In genomic region chr17:35063514-35064223, GRCh38 we compare ENCODE assay signal across 8 cellular contexts. TPM values are rescaled to one million over a fixed set of nuclear protein-coding genes. Genes with fewer than 3 reads are reported as not detected.
DNase-seq lines count a peak whose midpoint lies in the region; ATAC-seq and TF ChIP-seq lines count a peak whose summit lies in the region.

RFFL (minus strand) TSS chr17:35063707; CDS start chr17:35026553, 37,154 bp downstream.

- TF ChIP-seq RAD21 in HCT116 (IDR thresholded peaks at IDR 0.05; ENCODE audit: low read depth): peak; percentile 50

- H2AFZ ChIP-seq in HCT116 (ENCODE audit: low read depth, low read length, poor library complexity, severe bottlenecking) (no peak within 1 kb of the TSS), MM.1S (ENCODE audit: low read length) (peak within 1 kb of the TSS; percentile 2; the same call in 1 of the 2 replicates)

- TF ChIP-seq POLR2A in HCT116 (IDR thresholded peaks at IDR 0.05; ENCODE audit: borderline replicate concordance, extremely low read depth, insufficient read depth, insufficient read length) (no peak), adrenal gland (IDR thresholded peaks at IDR 0.05) (peak; percentile 49 to 94)

- peak within 1 kb of the TSS; percentile 66 for H3K9ac ChIP-seq in HCT116 (ENCODE audit: low read length)
- peak within 1 kb of the TSS; percentile 57 for H3K9ac ChIP-seq in MM.1S (ENCODE audit: low read length)

- peaks cover 44% of the 10 kb centered on the region for H3K79me2 ChIP-seq in HCT116 (ENCODE audit: insufficient read depth, low read length)
- H3K79me2 ChIP-seq in MM.1S (ENCODE audit: low read length): peaks cover 43% of the 10 kb centered on the region

- RAD21 ChIA-PET in HCT116 (lab: Charles Lee; ENCODE audit: low non-redundant PET in 1 of 2, low total read pairs in 2 of 2, uncharacterized antibody in 2 of 2, unreplicated experiment in 2 of 2): interaction anchor here (0.6 to 0.8 kb wide), 2 partner anchors 10 to 34 kb away, joined by 3 to 4 read pairs; no protein-coding TSS in a partner anchor

- H3K4me3 ChIP-seq in HCT116 (replicated peaks in 1 of 2; ENCODE audit: low read depth in 1 of 2, low read length in 2 of 2) (peak within 1 kb of the TSS in 1 of 2 experiments; percentile 32; a peak in 2 of 4 replicates), MM.1S (ENCODE audit: low read length) (peak within 1 kb of the TSS; percentile 26; the same call in 1 of the 2 replicates), adrenal gland (peak within 1 kb of the TSS in 2 of 4 donors; percentile 26 to 37), upper lobe of right lung (peak within 1 kb of the TSS; percentile 23)

- peak within 1 kb of the TSS; percentile 92 for H3K27ac ChIP-seq in HCT116 (ENCODE audit: low read depth, low read length)
- peak within 1 kb of the TSS; percentile 93 for H3K27ac ChIP-seq in MM.1S (ENCODE audit: low read length)
- H3K27ac ChIP-seq in adrenal gland: peak within 1 kb of the TSS; percentile 68 to 93 (median 90)
- H3K27ac ChIP-seq in upper lobe of right lung: peak within 1 kb of the TSS; percentile 80

- H3K9me3 ChIP-seq in HCT116 (ENCODE audit: control insufficient read depth in 1 of 2, insufficient read depth in 1 of 2, low read depth in 1 of 2, low read length in 2 of 2) (no peaks in the 10 kb centered on the region), MM.1S (replicated peaks; ENCODE audit: insufficient read depth, low read length) (no peaks in the 10 kb centered on the region), adrenal gland (replicated peaks in 1 of 3) (no peaks in the 10 kb centered on the region), upper lobe of right lung (no peaks in the 10 kb centered on the region)

- 6 to 10% (median 7%) methylated on average over 6 of the region's 6 CpGs for WGBS in adrenal gland, 4 donors

- intact Hi-C loops in HCT116 (cut with micrococcal nuclease) (loop anchor here (2.0 kb wide), 1 partner anchor 25 kb away; no protein-coding TSS in a partner anchor), adrenal gland (cut with DNase I) (loop anchor here in 1 of 2 donors (10.0 kb wide), 1 partner anchor 79 kb away; the partner anchor contains the start of gene LIG3), left cardiac atrium (cut with DNase I) (no loop called here), upper lobe of right lung (cut with DNase I) (no loop called here)

- H3F3A ChIP-seq in MM.1S (ENCODE audit: insufficient read depth, low read length): peaks cover 29% of the 10 kb centered on the region

- peak within 1 kb of the TSS; percentile 90 for H3K27ac Mint-ChIP-seq in progenitor cell of endocrine pancreas

- H3K27me3 Mint-ChIP-seq in progenitor cell of endocrine pancreas: no peaks in the 10 kb centered on the region

- DNase-seq in GM04504 (ENCODE audit: low read depth) (peak; percentile 95), HCT116 (ENCODE audit: low read depth, low spot score) (peak; percentile 91), MM.1S (peak; percentile 98), T follicular helper cell (ENCODE audit: low read depth) (peak; percentile 81), adrenal gland (peak; percentile 88 to 97 (median 95)), left cardiac atrium (peak; percentile 90), progenitor cell of endocrine pancreas (ENCODE audit: low spot score, unreplicated experiment) (peak; percentile 12), upper lobe of right lung (peak; percentile 85)

- peaks cover 10% of the 10 kb centered on the region for H3K36me3 Mint-ChIP-seq in progenitor cell of endocrine pancreas (ENCODE audit: insufficient read depth)

- H3K4me3 Mint-ChIP-seq in progenitor cell of endocrine pancreas (ENCODE audit: low read depth): no peak within 1 kb of the TSS

- H3K27me3 ChIP-seq in HCT116 (ENCODE audit: insufficient read depth, low read length) (no peaks in the 10 kb centered on the region), MM.1S (replicated peaks; ENCODE audit: insufficient read depth, low read length) (no peaks in the 10 kb centered on the region), adrenal gland (no peaks in the 10 kb centered on the region), upper lobe of right lung (no peaks in the 10 kb centered on the region)

- H3K36me3 ChIP-seq in HCT116 (ENCODE audit: control insufficient read depth in 1 of 2, insufficient read depth in 2 of 2, low read length in 2 of 2): 0 out of 4 replicates have a peak, but pooled peaks cover 0 to 3% of the 10 kb centered on the region in 2 experiments
- no peaks in the 10 kb centered on the region for H3K36me3 ChIP-seq in MM.1S (replicated peaks; ENCODE audit: insufficient read depth, low read length)
- no peaks in the 10 kb centered on the region for H3K36me3 ChIP-seq in adrenal gland (replicated peaks in 1 of 2)
- H3K36me3 ChIP-seq in upper lobe of right lung: no peaks in the 10 kb centered on the region

- H3K9me2 ChIP-seq in HCT116 (ENCODE audit: insufficient read depth) (no peaks in the 10 kb centered on the region), MM.1S (replicated peaks; ENCODE audit: insufficient read depth, low read length) (no peaks in the 10 kb centered on the region)

- ATAC-seq in HCT116 (peak; percentile 97), left cardiac atrium (peak; percentile 99 to 100), upper lobe of right lung (peak; percentile 99)

- POLR2A ChIA-PET in HCT116 (lab: Charles Lee): interaction anchor here (0.9 to 3.0 kb wide), 6 partner anchors 11 to 39 kb away, joined by 3 to 17 read pairs (median 4); no protein-coding TSS in a partner anchor

- CTCF ChIA-PET in HCT116 (lab: Charles Lee): interaction anchor here (1.5 kb wide), 1 partner anchor 26 kb away, joined by 11 read pairs; no protein-coding TSS in a partner anchor

- H4K20me1 ChIP-seq in HCT116 (ENCODE audit: insufficient read depth): no peaks in the 10 kb centered on the region
- no peaks in the 10 kb centered on the region for H4K20me1 ChIP-seq in MM.1S (ENCODE audit: insufficient read depth, low read length)

- peaks cover 34% of the 10 kb centered on the region for H3K4me1 Mint-ChIP-seq in progenitor cell of endocrine pancreas (ENCODE audit: low read depth)

- peaks cover 31 to 47% of the 10 kb centered on the region in 2 experiments for H3K4me1 ChIP-seq in HCT116 (ENCODE audit: control insufficient read depth in 1 of 2, insufficient read depth in 2 of 2, low read length in 2 of 2)
- peaks cover 26% of the 10 kb centered on the region for H3K4me1 ChIP-seq in MM.1S (ENCODE audit: low read length)
- peaks cover 11 to 17% of the 10 kb centered on the region in 2 donors for H3K4me1 ChIP-seq in adrenal gland (replicated peaks in 1 of 2)
- H3K4me1 ChIP-seq in upper lobe of right lung: peaks cover 10% of the 10 kb centered on the region

- TF ChIP-seq CTCF in HCT116 (IDR thresholded peaks at IDR 0.05 in 2 of 3, conservative IDR thresholded peaks at IDR 0.05 in 1 of 3; ENCODE audit: borderline replicate concordance in 1 of 3, insufficient read depth in 1 of 3, low read depth in 2 of 3, low read length in 2 of 3) (no peak), MM.1S (IDR thresholded peaks at IDR 0.05; ENCODE audit: low read length) (peak; percentile 29), adrenal gland (IDR thresholded peaks at IDR 0.05) (peak in 4 of 6 experiments; percentile 9 to 41 (median 18)), progenitor cell of endocrine pancreas (IDR thresholded peaks at IDR 0.05; ENCODE audit: unreplicated experiment) (no peak), upper lobe of right lung (IDR thresholded peaks at IDR 0.05) (peak; percentile 17)

- H3K9me3 Mint-ChIP-seq in progenitor cell of endocrine pancreas (ENCODE audit: low read depth): no peaks in the 10 kb centered on the region

- H3K4me2 ChIP-seq in HCT116 (ENCODE audit: low read length) (peak within 1 kb of the TSS; percentile 73), MM.1S (ENCODE audit: low read depth, low read length) (peak within 1 kb of the TSS; percentile 55)

- TSS peak; percentile 98 for BruUV-seq in HCT116 (replicated peaks; lab: Mats Ljungman, UMichigan)

TF ChIP-seq in HCT116, 20 proteins besides CTCF, POLR2A, EP300 and RAD21 (continues in another document):
- TF ChIP-seq TCF7L2 (IDR thresholded peaks at IDR 0.05; ENCODE audit: borderline replicate concordance, extremely low read depth, insufficient read depth, insufficient read length): peak; percentile 98
- TF ChIP-seq ZBTB33 (IDR thresholded peaks at IDR 0.05; ENCODE audit: extremely low read depth, insufficient replicate concordance, low read length): no peak
- peak; percentile 96 for TF ChIP-seq JUND (IDR thresholded peaks at IDR 0.05)
- no peak for TF ChIP-seq ZNF274 (IDR thresholded peaks at IDR 0.05; ENCODE audit: low read depth, low read length)
- no peak; the same call in 1 of the 2 replicates for TF ChIP-seq ELF1 (IDR thresholded peaks at IDR 0.05; ENCODE audit: borderline replicate concordance, low read depth)
- TF ChIP-seq MAX (IDR thresholded peaks at IDR 0.05): peak; percentile 71
- TF ChIP-seq FOSL1 (IDR thresholded peaks at IDR 0.05; ENCODE audit: low read depth): peak; percentile 90
- no peak for TF ChIP-seq EGR1 (IDR thresholded peaks at IDR 0.05; ENCODE audit: low read depth)
- TF ChIP-seq YY1 (IDR thresholded peaks at IDR 0.05; ENCODE audit: extremely low read depth, insufficient replicate concordance, low read depth, low read length): peak; percentile 58
- TF ChIP-seq EZH2 (IDR thresholded peaks at IDR 0.05): no peak
- peak; percentile 92 for TF ChIP-seq CBX3 (IDR thresholded peaks at IDR 0.05; ENCODE audit: low read depth)

RNA-seq across cellular contexts. Expression of gene RFFL, which starts in this region (rescaled TPM):
- total RNA-seq in HCT116 (2021; ENCODE audit: unreplicated experiment) (40.3 TPM), adrenal gland (10 to 100 TPM in 7 of 8 donors, 1 to 10 TPM in 1; 5.3 to 24.4 (median 21.2) TPM), left cardiac atrium (10 to 100 TPM; 14.5 to 19.0 TPM), progenitor cell of endocrine pancreas (34.0 and 35.2 TPM in 2 replicates), upper lobe of right lung (27.9 TPM)
- 24.8 and 30.1 TPM in 2 replicates for polyA plus RNA-seq in HCT116 (2012)
- polyA plus RNA-seq in adrenal gland: 10 to 100 TPM in 1 of 3 donors, 1 to 10 TPM in 2; 2.5 to 14.0 (median 3.2) TPM

Comparison
In these comparisons a context has a peak if more than half of its experiments do, and no peak if none do; other contexts are left out.
1. DNase-seq: peak in every context shown above with its lines; median percentile 98 in MM.1S; 95 in GM04504; 95 in adrenal gland; 91 in HCT116; 90 in left cardiac atrium; 85 in upper lobe of right lung; 81 in T follicular helper cell; 12 in progenitor cell of endocrine pancreas.
2. CTCF ChIP-seq: peak in MM.1S (single experiment), adrenal gland (4 of 6) and upper lobe of right lung (single experiment); none in HCT116 (0 of 3) and progenitor cell of endocrine pancreas (single experiment).
3. Peak in every context shown above with its lines, with median percentiles within 50 percentile points of each other: ATAC-seq and H3K27ac ChIP-seq.